Comparison of ENCODE assay signal across 17 cellular contexts in genomic region chr3:177906573-177907229, GRCh38.
DNase-seq lines count a peak whose midpoint lies in the region; ATAC-seq and TF ChIP-seq lines count a peak whose summit lies in the region.
"Had no signal": no experiment of that assay in that cellular context is flagged by ENCODE, and none has a peak within 500 bp of the region (broad histone marks: within the 10 kb centered on the region; RNA-seq: fewer than 3 reads in every experiment).

No MANE protein-coding gene starts in this region.

- ATAC-seq in GM18511 (IDR thresholded peaks at IDR 0.05; ENCODE audit: unreplicated experiment) = no peak
- ATAC-seq: activated CD4-positive, CD25-positive, alpha-beta regulatory T cell treated with anti-CD3 and anti-CD28 coated beads, Interleukin-2, amount 50 U/mL, for 24 hours had no signal

- TF ChIP-seq CTCF in glutamatergic neuron (IDR thresholded peaks at IDR 0.05; ENCODE audit: partially characterized antibody, unreplicated experiment) (no peak), esophagus squamous epithelium (IDR thresholded peaks at IDR 0.05) (no peak)

- peaks cover 4% of the 10 kb centered on the region for H3K9me3 Mint-ChIP-seq in glutamatergic neuron (ENCODE audit: unreplicated experiment)
- H3K9me3 Mint-ChIP-seq: activated T-cell treated with anti-CD3 and anti-CD28 coated beads, Interleukin-2, amount 50 U/mL, for 24 hours had no signal

- no peaks in the 10 kb centered on the region for H3K36me3 Mint-ChIP-seq in glutamatergic neuron (ENCODE audit: unreplicated experiment)

- no peaks in the 10 kb centered on the region for H3K27me3 Mint-ChIP-seq in glutamatergic neuron (ENCODE audit: unreplicated experiment)
- H3K27me3 Mint-ChIP-seq: activated T-cell treated with anti-CD3 and anti-CD28 coated beads, Interleukin-2, amount 50 U/mL, for 24 hours had no signal

- no peaks in the 10 kb centered on the region for H3K36me3 ChIP-seq in esophagus squamous epithelium
- H3K36me3 ChIP-seq: BLaER1 treated with 17β-estradiol and CSF1 and Interleukin-3, amounts not matched to agents 10 nM and 100 nM; cardiac muscle cell had no signal

- TF ChIP-seq POLR2A in esophagus squamous epithelium (IDR thresholded peaks at IDR 0.05) = no peak

- H3K27me3 ChIP-seq in esophagus squamous epithelium = no peaks in the 10 kb centered on the region
- H3K27me3 ChIP-seq: BLaER1 treated with 17β-estradiol and CSF1 and Interleukin-3, amounts not matched to agents 10 nM and 100 nM; cardiac muscle cell had no signal

- WGBS in esophagus squamous epithelium, 2 donors = 69 to 75% methylated on average over 5 of the region's 5 CpGs

- no peak overlapping the region for H3K4me3 Mint-ChIP-seq in glutamatergic neuron (ENCODE audit: unreplicated experiment)
- H3K4me3 Mint-ChIP-seq: activated T-cell treated with anti-CD3 and anti-CD28 coated beads, Interleukin-2, amount 50 U/mL, for 24 hours had no signal

- peak overlapping the region; percentile 69 for H3K27ac Mint-ChIP-seq in glutamatergic neuron (ENCODE audit: unreplicated experiment)
- H3K27ac Mint-ChIP-seq: activated T-cell treated with anti-CD3 and anti-CD28 coated beads, Interleukin-2, amount 50 U/mL, for 24 hours had no signal

- H3K9me3 ChIP-seq in esophagus squamous epithelium = no peaks in the 10 kb centered on the region

- peak; percentile 25 for DNase-seq in GM03348 (ENCODE audit: low spot score)
- no peak for DNase-seq in glutamatergic neuron
- DNase-seq in renal cortical epithelial cell (ENCODE audit: low read depth) = peak; percentile 31
- DNase-seq in esophagus squamous epithelium (lab: John Stamatoyannopoulos, UW) = no peak
- DNase-seq in GF-D8 (lab: John Stamatoyannopoulos, UW) = no peak
- no peak for DNase-seq in NCI-H1694 treated with DMSO at 0.1 percent for 48 hours (lab: John Stamatoyannopoulos, UW)
- DNase-seq: activated T-cell treated with anti-CD3 and anti-CD28 coated beads, Interleukin-2, amount 50 U/mL, for 24 hours; NCI-H2107; stimulated activated CD4-positive, alpha-beta T cell treated with anti-CD3 and anti-CD28 coated beads, Interleukin-4, amount 100 ng/mL, for 24 hours; stimulated activated naive CD4-positive, alpha-beta T cell treated with Interleukin-2 at 50 U/mL for 16 hours; SW 1271 had no signal

- peaks cover 0 to 27% (median 12%) of the 10 kb centered on the region in 3 donors for H3K4me1 ChIP-seq in esophagus squamous epithelium

- peaks cover 12% of the 10 kb centered on the region for H3K4me1 Mint-ChIP-seq in glutamatergic neuron (ENCODE audit: low read depth, unreplicated experiment)

- no peak overlapping the region for H3K4me3 ChIP-seq in esophagus squamous epithelium
- H3K4me3 ChIP-seq: BLaER1 treated with 17β-estradiol and CSF1 and Interleukin-3, amounts not matched to agents 10 nM and 100 nM; cardiac muscle cell had no signal

- H3K27ac ChIP-seq in angular gyrus (ENCODE audit: low read depth, low read length) = peak overlapping the region; percentile 74
- peak overlapping the region in 2 of 4 donors; percentile 62 to 74 for H3K27ac ChIP-seq in esophagus squamous epithelium
- H3K27ac ChIP-seq: BLaER1 treated with 17β-estradiol and CSF1 and Interleukin-3, amounts not matched to agents 10 nM and 100 nM; cardiac muscle cell; KMS-11 had no signal

- intact Hi-C loops in esophagus squamous epithelium (cut with DNase I) = no loop called here

Comparison
In these comparisons a context has a peak if more than half of its experiments do, and no peak if none do; other contexts are left out.
1. DNase-seq: peak in GM03348 (single experiment) and renal cortical epithelial cell (single experiment); none in glutamatergic neuron (single experiment), esophagus squamous epithelium (single experiment), GF-D8 (single experiment) and NCI-H1694 treated with DMSO at 0.1 percent for 48 hours (single experiment).